13 cellular contexts compared by ENCODE assay signal in the genomic region with DNA sequence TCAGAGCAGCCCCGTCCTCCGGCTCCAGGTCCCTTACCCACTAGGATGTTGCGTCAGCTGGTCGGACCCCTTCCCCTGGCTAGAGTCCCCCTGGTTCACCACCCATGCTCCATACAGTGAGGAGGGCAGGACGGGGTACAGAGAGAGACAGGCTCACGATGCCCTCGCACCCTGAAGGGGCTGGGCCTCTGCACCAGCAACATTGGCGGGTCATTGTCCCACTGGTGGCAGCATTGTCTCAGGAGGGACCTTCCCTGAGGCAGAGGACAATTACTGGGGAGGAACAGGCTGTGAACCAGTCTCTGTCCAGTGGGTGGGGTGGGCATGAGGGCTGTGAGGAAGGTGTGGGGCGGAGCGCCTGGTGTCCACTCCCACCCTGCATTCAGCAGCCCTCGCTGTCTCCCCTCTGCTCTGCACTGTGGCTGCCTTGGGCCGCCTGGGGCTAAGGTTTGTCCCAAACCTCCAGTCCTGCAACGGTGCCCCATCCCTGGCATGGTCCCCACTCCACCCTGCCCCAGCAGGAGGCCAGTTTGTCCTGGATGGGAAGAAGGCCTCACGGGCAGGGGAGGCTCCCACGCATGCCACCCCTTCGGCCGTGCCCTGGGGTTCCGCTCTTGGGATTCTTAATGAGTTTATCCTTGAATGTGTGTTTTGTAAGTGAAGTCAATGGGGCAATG. TPM values are rescaled to one million over a fixed set of nuclear protein-coding genes. Genes with fewer than 3 reads are reported as not detected.
A peak's percentile ranks its signal among the peaks of the same experiment; 100 is the strongest.
DNase-seq lines count a peak whose midpoint lies in the region; ATAC-seq, FAIRE-seq and TF ChIP-seq lines count a peak whose summit lies in the region.
"Had no signal": no experiment of that assay in that cellular context is flagged by ENCODE, and none has a peak within 500 bp of the region (broad histone marks: within the 10 kb centered on the region; RNA-seq: fewer than 3 reads in every experiment).

No MANE protein-coding gene starts in this region.

- H3K4me1 Mint-ChIP-seq in nephron (peaks cover 46% of the 10 kb centered on the region), type B pancreatic cell (ENCODE audit: unreplicated experiment) (peaks cover 31% of the 10 kb centered on the region)

- H3K4me1 ChIP-seq in breast epithelium: no peaks in the 10 kb centered on the region
- peaks cover 9% of the 10 kb centered on the region for H3K4me1 ChIP-seq in mammary epithelial cell (ENCODE audit: insufficient read depth, low read length)
- H3K4me1 ChIP-seq in colonic mucosa: peaks cover 5% of the 10 kb centered on the region
- no peaks in the 10 kb centered on the region for H3K4me1 ChIP-seq in HAP-1
- H3K4me1 ChIP-seq: uterus had no signal

- TF ChIP-seq CTCF in breast epithelium (IDR thresholded peaks at IDR 0.05) (no peak), mammary epithelial cell (conservative IDR thresholded peaks at IDR 0.05 in 1 of 2, IDR thresholded peaks at IDR 0.05 in 1 of 2; ENCODE audit: extremely low read depth in 1 of 2, insufficient read depth in 1 of 2, low read depth in 1 of 2, low read length in 2 of 2) (no peak), colonic mucosa (IDR thresholded peaks at IDR 0.05) (no peak), nephron (IDR thresholded peaks at IDR 0.05; ENCODE audit: unreplicated experiment in 3 of 3) (no peak), type B pancreatic cell (conservative IDR thresholded peaks at IDR 0.05) (no peak)

- no peaks in the 10 kb centered on the region for H4K20me1 ChIP-seq in mammary epithelial cell (ENCODE audit: insufficient read depth, low read length)

- no peaks in the 10 kb centered on the region for H3K27me3 ChIP-seq in breast epithelium
- no peaks in the 10 kb centered on the region for H3K27me3 ChIP-seq in mammary epithelial cell (ENCODE audit: insufficient read depth, low read length)
- no peaks in the 10 kb centered on the region for H3K27me3 ChIP-seq in colonic mucosa
- no peaks in the 10 kb centered on the region for H3K27me3 ChIP-seq in HAP-1 (ENCODE audit: low read depth)
- H3K27me3 ChIP-seq: uterus had no signal

- CTCF ChIA-PET in mammary epithelial cell (lab: Charles Lee; ENCODE audit: low non-redundant PET): no interaction called here

- H3K4me3 Mint-ChIP-seq in nephron (no peak overlapping the region), type B pancreatic cell (no peak overlapping the region)
- H3K4me3 Mint-ChIP-seq: activated T-helper 1 cell treated with anti-CD3 and anti-CD28 coated beads, Interleukin-12 subunit alpha, Interleukin-12 subunit beta, Interleukin-2, Interleukin-4 antibody, amounts not matched to agents 30 ng/mL and 10 ng/mL and 1 ng/mL, durations not matched to agents 14 hours and 24 hours and 36 hours had no signal

- in situ Hi-C loops in mammary epithelial cell (cut with MboI; ENCODE audit: low sequenced_read_pairs in 2 of 2) (no loop called here), HAP-1 (cut with MboI; ENCODE audit: low sequenced_read_pairs) (no loop called here)

- no peak for FAIRE-seq in RCC 7860 (lab: Jason Lieb, UNC)
- FAIRE-seq: endothelial cell of umbilical vein, GM12878 had no signal

- H3K4me3 ChIP-seq in breast epithelium (no peak overlapping the region), mammary epithelial cell (replicated peaks in 1 of 3; ENCODE audit: insufficient read depth in 1 of 3, low read depth in 2 of 3, low read length in 3 of 3) (no peak overlapping the region), colonic mucosa (no peak overlapping the region), HAP-1 (no peak overlapping the region)
- H3K4me3 ChIP-seq: GM12878, uterus had no signal

- H3K27me3 Mint-ChIP-seq in nephron (ENCODE audit: low read depth): peaks cover 9% of the 10 kb centered on the region
- no peaks in the 10 kb centered on the region for H3K27me3 Mint-ChIP-seq in type B pancreatic cell

- no peaks in the 10 kb centered on the region for H3K79me2 ChIP-seq in mammary epithelial cell (ENCODE audit: insufficient read depth, low read length)

- no peak overlapping the region for H3K4me2 ChIP-seq in mammary epithelial cell (ENCODE audit: insufficient read depth, low read depth, low read length)

- 89% methylated on average over 11 of the region's 18 CpGs for WGBS in mammary epithelial cell (ENCODE audit: low coverage, missing lambda C conversion rate)

- dilution Hi-C loops in mammary epithelial cell (cut with HindIII; ENCODE audit: low sequenced_read_pairs): no loop called here

- no peak for TF ChIP-seq POLR2A in breast epithelium (IDR thresholded peaks at IDR 0.05)

- H3K9ac ChIP-seq in mammary epithelial cell (ENCODE audit: insufficient read depth, low read length) (no peak overlapping the region), colonic mucosa (ENCODE audit: low read depth in 2 of 2, low read length in 2 of 2) (no peak overlapping the region)

- H3K27ac Mint-ChIP-seq in nephron (peak overlapping the region; percentile 47 to 77 (median 72)), type B pancreatic cell (no peak overlapping the region)
- H3K27ac Mint-ChIP-seq: activated T-helper 1 cell treated with anti-CD3 and anti-CD28 coated beads, Interleukin-12 subunit alpha, Interleukin-12 subunit beta, Interleukin-2, Interleukin-4 antibody, amounts not matched to agents 30 ng/mL and 10 ng/mL and 1 ng/mL, durations not matched to agents 14 hours and 24 hours and 36 hours had no signal

- no TSS peak for BruUV-seq in mammary epithelial cell (replicated peaks; lab: Mats Ljungman, UMichigan)

- H3K27ac ChIP-seq in breast epithelium (no peak overlapping the region), mammary epithelial cell (ENCODE audit: insufficient read depth, low read depth, low read length) (no peak overlapping the region), colonic mucosa (no peak overlapping the region)
- H3K27ac ChIP-seq: uterus had no signal

- H3K36me3 ChIP-seq in breast epithelium: no peaks in the 10 kb centered on the region
- H3K36me3 ChIP-seq in mammary epithelial cell (ENCODE audit: insufficient read depth, low read length): no peaks in the 10 kb centered on the region
- H3K36me3 ChIP-seq in colonic mucosa: no peaks in the 10 kb centered on the region
- H3K36me3 ChIP-seq in HAP-1 (replicated peaks): no peaks in the 10 kb centered on the region
- H3K36me3 ChIP-seq: uterus had no signal

- no peak for ATAC-seq in GM19455 (IDR thresholded peaks at IDR 0.05; ENCODE audit: unreplicated experiment)
- ATAC-seq: GM12878 had no signal

- no peak overlapping the region for H2AFZ ChIP-seq in mammary epithelial cell (ENCODE audit: low read depth, low read length)

- intact Hi-C loops in breast epithelium (cut with DNase I; ENCODE audit: low total_unique reads) (no loop called here), mammary epithelial cell (cut with micrococcal nuclease) (no loop called here), colonic mucosa (cut with DNase I) (loop anchor here (10.0 kb wide), 1 partner anchor 46 kb away; the partner anchor contains the start of gene KLF13)

- H3K36me3 Mint-ChIP-seq in nephron (ENCODE audit: low read depth) (no peaks in the 10 kb centered on the region), type B pancreatic cell (no peaks in the 10 kb centered on the region)

- peak; percentile 3 to 25 for DNase-seq in breast epithelium (ENCODE audit: low spot score in 2 of 2)
- DNase-seq in mammary epithelial cell: no peak
- peak; percentile 16 for DNase-seq in colonic mucosa
- DNase-seq in type B pancreatic cell (ENCODE audit: extremely low spot score, unreplicated experiment): peak; percentile 62
- no peak for DNase-seq in RCC 7860 (ENCODE audit: low spot score)
- DNase-seq in HAP-1 (ENCODE audit: low spot score in 2 of 2): no peak
- DNase-seq: DMS79 treated with DMSO at 0.1 percent for 48 hours had no signal

- H3K9me3 ChIP-seq in breast epithelium (no peaks in the 10 kb centered on the region), mammary epithelial cell (replicated peaks; ENCODE audit: insufficient read depth, low read length) (no peaks in the 10 kb centered on the region), colonic mucosa (no peaks in the 10 kb centered on the region), HAP-1 (no peaks in the 10 kb centered on the region)
- H3K9me3 ChIP-seq: uterus had no signal

- H3K9me3 Mint-ChIP-seq in nephron: no peaks in the 10 kb centered on the region
- no peaks in the 10 kb centered on the region for H3K9me3 Mint-ChIP-seq in type B pancreatic cell
- H3K9me3 Mint-ChIP-seq: activated T-helper 1 cell treated with anti-CD3 and anti-CD28 coated beads, Interleukin-12 subunit alpha, Interleukin-12 subunit beta, Interleukin-2, Interleukin-4 antibody, amounts not matched to agents 30 ng/mL and 10 ng/mL and 1 ng/mL, durations not matched to agents 14 hours and 24 hours and 36 hours had no signal

RNA-seq across cellular contexts. Expression of gene KLF13, which starts 48.0 kb away (rescaled TPM):
- total RNA-seq in breast epithelium: 10 to 100 TPM; 26.3 to 52.2 (median 28.2) TPM
- 10 to 100 TPM; 49.8 to 62.3 TPM for total RNA-seq in mammary epithelial cell
- 25.1 TPM for polyA plus RNA-seq in mammary epithelial cell
- polyA minus RNA-seq in mammary epithelial cell: 40.5 TPM
- total RNA-seq in colonic mucosa: 10 to 100 TPM; 68.9 to 92.3 TPM
- 38.6 and 58.2 TPM in 2 replicates for total RNA-seq in type B pancreatic cell (ENCODE audit: low replicate concordance)

Comparison
In these comparisons a context has a peak if more than half of its experiments do, and no peak if none do; other contexts are left out.
1. DNase-seq: peak in breast epithelium (2 of 2), colonic mucosa (single experiment) and type B pancreatic cell (single experiment); none in mammary epithelial cell (single experiment), RCC 7860 (single experiment) and HAP-1 (0 of 2).